In the genomic region with DNA sequence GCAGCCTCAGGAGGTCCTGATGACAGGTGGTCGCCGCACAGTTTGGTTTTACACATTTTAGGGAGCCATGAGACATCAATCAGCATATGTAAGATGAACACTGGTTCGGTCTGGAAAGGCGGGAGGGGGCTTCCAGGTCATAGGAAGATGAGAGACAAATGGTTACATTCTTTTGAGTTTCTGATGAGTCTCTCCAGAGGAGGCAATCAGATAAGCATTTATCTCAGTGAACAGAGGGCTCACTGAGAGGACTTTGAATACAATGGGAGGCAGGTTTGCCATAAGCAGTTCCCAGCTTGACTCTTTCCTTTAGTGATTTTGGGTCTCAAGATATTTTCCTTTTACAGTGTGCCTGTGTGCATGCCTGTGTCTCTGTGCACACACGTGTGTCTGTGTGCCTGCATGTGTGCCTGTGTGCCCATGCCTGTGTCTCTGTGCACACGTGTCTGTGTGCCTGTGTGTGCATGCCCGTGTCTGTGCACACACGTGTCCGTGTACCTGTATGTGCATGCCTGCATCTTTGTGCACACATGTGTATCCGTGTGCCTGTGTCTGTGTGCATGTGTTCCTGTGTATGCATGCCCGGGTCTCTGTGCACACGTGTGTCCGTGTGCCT, we compare ENCODE assay signal across 18 cellular contexts. TPM values are rescaled to one million over a fixed set of nuclear protein-coding genes. Genes with fewer than 3 reads are reported as not detected.
A peak's percentile ranks its signal among the peaks of the same experiment; 100 is the strongest.
DNase-seq lines count a peak whose midpoint lies in the region; ATAC-seq, FAIRE-seq and TF ChIP-seq lines count a peak whose summit lies in the region.
"Had no signal": no experiment of that assay in that cellular context is flagged by ENCODE, and none has a peak within 500 bp of the region (broad histone marks: within the 10 kb centered on the region; RNA-seq: fewer than 3 reads in every experiment).

No MANE protein-coding gene starts in this region.

- intact Hi-C loops in CD4-positive, alpha-beta T cell (cut with DNase I, micrococcal nuclease) = no loop called here
- intact Hi-C loops in Caco-2 (cut with micrococcal nuclease; ENCODE audit: unreplicated experiment) = no loop called here
- intact Hi-C loops in activated B cell treated with CpG ODN at 0.5 μM for 24 hours (cut with micrococcal nuclease) = no loop called here

- FAIRE-seq in GM19239 (lab: Jason Lieb, UNC) = no peak
- FAIRE-seq: pancreas, small intestine had no signal

- CTCF ChIA-PET in CD4-positive, alpha-beta T cell (lab: Charles Lee) = no interaction called here
- CTCF ChIA-PET in Caco-2 (lab: Charles Lee) (no interaction called here), activated B cell treated with CpG ODN at 0.5 μM for 24 hours (lab: Charles Lee) (no interaction called here)

- H3K27me3 ChIP-seq in CD4-positive, alpha-beta T cell (ENCODE audit: control insufficient read depth, insufficient read depth, low read length) = no peaks in the 10 kb centered on the region
- no peaks in the 10 kb centered on the region for H3K27me3 ChIP-seq in Caco-2 (replicated peaks; ENCODE audit: control insufficient read depth, insufficient read depth, low read length)
- H3K27me3 ChIP-seq: pancreas had no signal

- H3K9me3 Mint-ChIP-seq in CD4-positive, alpha-beta T cell = no peaks in the 10 kb centered on the region
- H3K9me3 Mint-ChIP-seq in Caco-2 (ENCODE audit: unreplicated experiment) (no peaks in the 10 kb centered on the region), activated B cell treated with CpG ODN at 0.5 μM for 24 hours (no peaks in the 10 kb centered on the region)
- peaks cover 0 to 2% (median 0%) of the 10 kb centered on the region in 9 donors for H3K9me3 Mint-ChIP-seq in naive thymus-derived CD8-positive, alpha-beta T cell
- H3K9me3 Mint-ChIP-seq: activated naive CD4-positive, alpha-beta T cell treated with anti-CD3 and anti-CD28 coated beads, Interleukin-2, amount 50 U/mL, for 72 hours had no signal

- peak overlapping the region; percentile 97 for H3K27ac Mint-ChIP-seq in CD4-positive, alpha-beta T cell
- no peak overlapping the region for H3K27ac Mint-ChIP-seq in Caco-2 (ENCODE audit: unreplicated experiment)
- H3K27ac Mint-ChIP-seq in activated B cell treated with CpG ODN at 0.5 μM for 24 hours = no peak overlapping the region
- peak overlapping the region in 9 of 10 donors; percentile 20 to 93 (median 77) for H3K27ac Mint-ChIP-seq in naive thymus-derived CD8-positive, alpha-beta T cell

- H3K4me3 ChIP-seq in Caco-2 (ENCODE audit: low read depth, low read length) = no peak overlapping the region
- H3K4me3 ChIP-seq: BLaER1 treated with 17β-estradiol and CSF1 and Interleukin-3, amounts not matched to agents 10 nM and 100 nM; pancreas; tibial artery had no signal

- H3K36me3 ChIP-seq in Caco-2 (ENCODE audit: control insufficient read depth, insufficient read depth, low read length) = no peaks in the 10 kb centered on the region
- H3K36me3 ChIP-seq: BLaER1 treated with 17β-estradiol and CSF1 and Interleukin-3, amounts not matched to agents 10 nM and 100 nM; pancreas; tibial artery had no signal

- peaks cover 5% of the 10 kb centered on the region for H3K27me3 Mint-ChIP-seq in CD4-positive, alpha-beta T cell
- H3K27me3 Mint-ChIP-seq in Caco-2 (ENCODE audit: insufficient read depth, unreplicated experiment) (peaks cover 1% of the 10 kb centered on the region), activated B cell treated with CpG ODN at 0.5 μM for 24 hours (no peaks in the 10 kb centered on the region)
- H3K27me3 Mint-ChIP-seq in naive thymus-derived CD8-positive, alpha-beta T cell = peaks cover under 1 to 4% (median 2%) of the 10 kb centered on the region in 5 donors

- H3K36me3 Mint-ChIP-seq in CD4-positive, alpha-beta T cell (ENCODE audit: low read depth) = peaks cover 9% of the 10 kb centered on the region
- peaks cover 15% of the 10 kb centered on the region for H3K36me3 Mint-ChIP-seq in Caco-2 (ENCODE audit: insufficient read depth, unreplicated experiment)
- H3K36me3 Mint-ChIP-seq in activated B cell treated with CpG ODN at 0.5 μM for 24 hours (ENCODE audit: low read depth) = no peaks in the 10 kb centered on the region
- no peaks in the 10 kb centered on the region for H3K36me3 Mint-ChIP-seq in naive thymus-derived CD8-positive, alpha-beta T cell
- H3K36me3 Mint-ChIP-seq: activated naive CD4-positive, alpha-beta T cell treated with anti-CD3 and anti-CD28 coated beads, Interleukin-2, amount 50 U/mL, for 72 hours had no signal

- no peak for TF ChIP-seq CTCF in CD4-positive, alpha-beta T cell (IDR thresholded peaks at IDR 0.05)
- TF ChIP-seq CTCF in Caco-2 (IDR thresholded peaks at IDR 0.05; ENCODE audit: insufficient read depth in 1 of 2, low read depth in 1 of 2, low read length in 1 of 2, severe bottlenecking in 1 of 2, unreplicated experiment in 1 of 2) = no peak
- TF ChIP-seq CTCF in activated B cell treated with CpG ODN at 0.5 μM for 24 hours (IDR thresholded peaks at IDR 0.05) = no peak

- DNase-seq in CD4-positive, alpha-beta T cell = no peak
- DNase-seq in Caco-2 (no peak), activated B cell treated with CpG ODN at 0.5 μM for 24 hours (no peak), SIG-M5 treated with dmso at 0.1 percent for 504 hours (lab: John Stamatoyannopoulos, UW; ENCODE audit: unreplicated experiment) (no peak), GM19239 (ENCODE audit: insufficient read length, low spot score) (no peak), KBM-7 (no peak)
- no peak for DNase-seq in naive thymus-derived CD8-positive, alpha-beta T cell
- DNase-seq: activated CD4-positive, CD25-positive, alpha-beta regulatory T cell; activated CD8-positive, alpha-beta memory T cell treated with anti-CD3 and anti-CD28 coated beads, Interleukin-2, amount 50 U/mL, for 48 hours; effector memory CD4-positive, alpha-beta T cell; NCI-H774; small intestine; tibial artery had no signal

- POLR2A ChIA-PET in CD4-positive, alpha-beta T cell (lab: Charles Lee) = no interaction called here
- POLR2A ChIA-PET in Caco-2 (lab: Charles Lee) = no interaction called here
- POLR2A ChIA-PET in activated B cell treated with CpG ODN at 0.5 μM for 24 hours (lab: Charles Lee) = no interaction called here
- POLR2A ChIA-PET in naive thymus-derived CD8-positive, alpha-beta T cell (lab: Charles Lee) = interaction anchor here (1.4 kb wide), 1 partner anchor 52 kb away, joined by 3 read pairs; no protein-coding TSS in a partner anchor

- in situ Hi-C loops in KBM-7 (cut with MboI; ENCODE audit: low pct_unique_long_range_greater_than_20kb, low sequenced_read_pairs) = no loop called here

- no peak overlapping the region for H3K27ac ChIP-seq in CD4-positive, alpha-beta T cell (ENCODE audit: low read depth, low read length)
- H3K27ac ChIP-seq: BLaER1 treated with 17β-estradiol and CSF1 and Interleukin-3, amounts not matched to agents 10 nM and 100 nM; pancreas had no signal

- BruUV-seq in Caco-2 (replicated peaks; lab: Mats Ljungman, UMichigan) = no TSS peak

- H3K4me3 Mint-ChIP-seq in CD4-positive, alpha-beta T cell = peak overlapping the region; percentile 21
- H3K4me3 Mint-ChIP-seq in Caco-2 (ENCODE audit: unreplicated experiment) (peak overlapping the region; percentile 17), activated B cell treated with CpG ODN at 0.5 μM for 24 hours (peak overlapping the region; percentile 38)
- H3K4me3 Mint-ChIP-seq in naive thymus-derived CD8-positive, alpha-beta T cell = peak overlapping the region in 8 of 10 donors; percentile 36 to 78 (median 55)

- H3K4me1 ChIP-seq in Caco-2 = peaks cover 11% of the 10 kb centered on the region
- H3K4me1 ChIP-seq: BLaER1 treated with 17β-estradiol and CSF1 and Interleukin-3, amounts not matched to agents 10 nM and 100 nM; pancreas had no signal

- peaks cover 23% of the 10 kb centered on the region for H3K4me1 Mint-ChIP-seq in CD4-positive, alpha-beta T cell (ENCODE audit: low read depth)
- H3K4me1 Mint-ChIP-seq in Caco-2 (ENCODE audit: low read depth, unreplicated experiment) (no peaks in the 10 kb centered on the region), activated B cell treated with CpG ODN at 0.5 μM for 24 hours (peaks cover 7% of the 10 kb centered on the region)
- peaks cover 3 to 24% (median 16%) of the 10 kb centered on the region in 4 donors for H3K4me1 Mint-ChIP-seq in naive thymus-derived CD8-positive, alpha-beta T cell

- no peaks in the 10 kb centered on the region for H3K9me3 ChIP-seq in CD4-positive, alpha-beta T cell (ENCODE audit: control insufficient read depth, low read length)
- H3K9me3 ChIP-seq in Caco-2 = peaks cover 9% of the 10 kb centered on the region
- H3K9me3 ChIP-seq: pancreas, tibial artery had no signal

- no peak for ATAC-seq in CD4-positive, alpha-beta T cell (ENCODE audit: poor library complexity)
- no peak for ATAC-seq in activated B cell treated with CpG ODN at 0.5 μM for 24 hours (ENCODE audit: low read depth)
- ATAC-seq in naive thymus-derived CD8-positive, alpha-beta T cell = no peak
- ATAC-seq: activated naive CD4-positive, alpha-beta T cell treated with anti-CD3 and anti-CD28 coated beads, Interleukin-2, amount 50 U/mL, for 72 hours; Panc1 had no signal

RNA-seq across cellular contexts. Expression of a gene that starts 35.5 kb away (rescaled TPM):
- 1 to 10 TPM; 1.0 to 1.2 TPM for total RNA-seq in CD4-positive, alpha-beta T cell
- total RNA-seq in Caco-2 (2022) = 0.67 and 0.82 TPM in 2 replicates
- 5.2 and 6.2 TPM in 2 replicates for total RNA-seq in activated B cell treated with CpG ODN at 0.5 μM for 24 hours
- total RNA-seq in naive thymus-derived CD8-positive, alpha-beta T cell = under 1 TPM; 0.71 to 0.75 TPM
- under 1 TPM in 2 of 3 donors, not detected in 1; 0.02 to 0.07 TPM for polyA plus RNA-seq in naive thymus-derived CD8-positive, alpha-beta T cell

RNA-seq across cellular contexts. Expression of a gene that starts 56.5 kb away (rescaled TPM):
- total RNA-seq in CD4-positive, alpha-beta T cell = not detected
- total RNA-seq in Caco-2 (2022) (0.19 TPM in 1 of 2 replicates, not detected in the other), activated B cell treated with CpG ODN at 0.5 μM for 24 hours (0.07 and 0.44 TPM in 2 replicates)
- not detected for total RNA-seq in naive thymus-derived CD8-positive, alpha-beta T cell
- polyA plus RNA-seq in naive thymus-derived CD8-positive, alpha-beta T cell = not detected
- total RNA-seq: mononuclear cell, pancreas had no signal

Comparison
In these comparisons a context has a peak if more than half of its experiments do, and no peak if none do; other contexts are left out.
1. H3K27ac Mint-ChIP-seq: peak in CD4-positive, alpha-beta T cell (single experiment) and naive thymus-derived CD8-positive, alpha-beta T cell (9 of 10); none in Caco-2 (single experiment) and activated B cell treated with CpG ODN at 0.5 μM for 24 hours (single experiment).
2. Peak in every context shown above with its lines, with median percentiles within 50 percentile points of each other: H3K4me3 Mint-ChIP-seq.